In the genomic region with DNA sequence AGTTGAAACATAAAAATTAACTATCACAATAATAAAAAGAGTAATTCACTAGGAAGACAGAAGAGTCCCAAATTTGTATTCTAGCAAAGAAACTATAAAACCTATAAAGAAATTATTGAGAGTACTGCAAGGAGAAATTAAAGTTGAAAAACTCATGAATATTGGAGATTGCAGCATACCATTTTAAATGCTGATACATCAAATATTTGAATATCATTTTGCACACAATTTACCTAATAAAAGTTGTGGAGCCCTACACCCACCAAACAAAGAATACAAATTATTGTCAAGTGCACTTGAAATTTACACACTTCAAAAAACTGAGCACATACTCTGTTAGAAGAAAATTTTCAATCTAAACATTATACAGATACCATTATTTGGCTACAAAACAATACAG, we compare ENCODE assay signal across 28 cellular contexts.
"Had no signal": no experiment of that assay in that cellular context is flagged by ENCODE, and none has a peak within 500 bp of the region (broad histone marks: within the 10 kb centered on the region; RNA-seq: fewer than 3 reads in every experiment).

No MANE protein-coding gene starts in this region.

- H3K27me3 ChIP-seq: dorsolateral prefrontal cortex, esophagus squamous epithelium, gastrocnemius medialis, heart right ventricle, left lung had no signal

- H3K27ac ChIP-seq: coronary artery, dorsolateral prefrontal cortex, epithelial cell of prostate, esophagus squamous epithelium, gastrocnemius medialis, heart right ventricle, left lung, lower lobe of right lung had no signal

- H3K36me3 ChIP-seq: esophagus squamous epithelium, gastrocnemius medialis, heart right ventricle, left lung, lower lobe of right lung had no signal

- FAIRE-seq: colon, endometrium, islet of Langerhans, keratinocyte had no signal

- H3K4me3 ChIP-seq: coronary artery, dorsolateral prefrontal cortex, esophagus squamous epithelium, gastrocnemius medialis, heart right ventricle, left lung, lower lobe of right lung, mucosa of descending colon had no signal

- DNase-seq: dermis blood vessel endothelial cell; dorsolateral prefrontal cortex; effector CD4-positive, alpha-beta T cell; effector memory CD8-positive, alpha-beta T cell; endodermal cell; erythroblast; esophagus squamous epithelium; foreskin fibroblast; foreskin melanocyte; gastrocnemius medialis; glutamatergic neuron; head of caudate nucleus; heart right ventricle; hippocampal formation; left cardiac atrium; left lung; left ventricle myocardium superior; lower lobe of right lung; mesenchymal stem cell; mucosa of descending colon; naive B cell had no signal

- ATAC-seq: effector memory CD8-positive, alpha-beta T cell; esophagus mucosa; gastrocnemius medialis; heart right ventricle; left cardiac atrium; left lung; left ventricle myocardium superior; lower lobe of right lung; mucosa of descending colon had no signal

- H3K9me3 ChIP-seq: esophagus squamous epithelium, gastrocnemius medialis, lower lobe of right lung had no signal

- H3K4me1 ChIP-seq: esophagus squamous epithelium, gastrocnemius medialis, left lung, lower lobe of right lung had no signal
